In the genomic region with DNA sequence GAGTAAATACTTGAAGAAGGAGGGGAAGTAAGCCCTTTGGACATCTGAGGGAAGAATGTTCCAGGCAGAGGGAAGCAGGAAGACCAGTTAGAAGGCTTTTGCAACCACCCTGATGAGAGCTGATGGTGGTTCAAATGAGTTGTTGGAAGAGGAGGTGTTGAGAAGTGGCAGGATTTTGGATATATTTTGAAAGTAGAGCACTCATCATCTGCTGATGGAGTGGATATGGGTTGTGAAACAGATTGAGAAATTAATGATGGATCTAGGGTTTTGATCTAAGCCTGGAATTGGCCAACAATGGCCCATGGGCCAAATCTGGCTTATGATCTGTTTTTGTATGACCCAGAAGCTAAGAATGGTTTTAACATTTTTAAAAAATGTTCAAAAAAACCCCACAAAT, we compare ENCODE assay signal across 16 cellular contexts.
DNase-seq lines count a peak whose midpoint lies in the region; ATAC-seq and TF ChIP-seq lines count a peak whose summit lies in the region.
"Had no signal": no experiment of that assay in that cellular context is flagged by ENCODE, and none has a peak within 500 bp of the region (broad histone marks: within the 10 kb centered on the region; RNA-seq: fewer than 3 reads in every experiment).

No MANE protein-coding gene starts in this region.

- H3K79me2 ChIP-seq in trophoblast cell (ENCODE audit: control insufficient read depth, insufficient read depth, low read length, poor library complexity): no peaks in the 10 kb centered on the region

- H3K27me3 ChIP-seq in adipocyte (replicated peaks; ENCODE audit: control insufficient read depth, insufficient read depth, low read length) (no peaks in the 10 kb centered on the region), trophoblast cell (ENCODE audit: insufficient read depth, low read length) (no peaks in the 10 kb centered on the region), right atrium auricular region (no peaks in the 10 kb centered on the region)
- H3K27me3 ChIP-seq: SJSA1 had no signal

- H3K4me2 ChIP-seq in trophoblast cell (ENCODE audit: low read length): no peak overlapping the region

- no peak overlapping the region for H4K91ac ChIP-seq in trophoblast cell (ENCODE audit: low read depth, low read length)

- H4K12ac ChIP-seq in trophoblast cell (ENCODE audit: low read depth, low read length): no peak overlapping the region

- no peak overlapping the region for H2BK12ac ChIP-seq in trophoblast cell (ENCODE audit: low read length)

- no peak overlapping the region for H3K23ac ChIP-seq in trophoblast cell (ENCODE audit: low read length)

- H3K9me3 ChIP-seq in adipocyte (ENCODE audit: control insufficient read depth, low read length) (no peaks in the 10 kb centered on the region), trophoblast cell (ENCODE audit: insufficient read depth, low read depth, low read length) (no peaks in the 10 kb centered on the region), right atrium auricular region (no peaks in the 10 kb centered on the region)
- H3K9me3 ChIP-seq: SJSA1 had no signal

- no peak overlapping the region for H2BK5ac ChIP-seq in trophoblast cell (ENCODE audit: low read depth, low read length, poor library complexity)

- H2AK5ac ChIP-seq in trophoblast cell (ENCODE audit: low read length): no peak overlapping the region

- H4K8ac ChIP-seq in trophoblast cell (ENCODE audit: low read depth, low read length): no peak overlapping the region

- no peak overlapping the region for H3K4me3 ChIP-seq in AG10803 (ENCODE audit: low read length)
- no peak overlapping the region for H3K4me3 ChIP-seq in adipocyte (ENCODE audit: low read length)
- H3K4me3 ChIP-seq in foreskin fibroblast (ENCODE audit: low read depth in 1 of 2, low read length in 2 of 2): no peak overlapping the region
- no peak overlapping the region for H3K4me3 ChIP-seq in trophoblast cell (ENCODE audit: low read depth, low read length)
- H3K4me3 ChIP-seq in right atrium auricular region: no peak overlapping the region
- H3K4me3 ChIP-seq: SJSA1 had no signal

- H3K4me1 ChIP-seq in adipocyte (ENCODE audit: control insufficient read depth, insufficient read depth, low read length): peaks cover 37% of the 10 kb centered on the region
- no peaks in the 10 kb centered on the region for H3K4me1 ChIP-seq in trophoblast cell (ENCODE audit: control insufficient read depth in 1 of 2, insufficient read depth in 2 of 2, low read length in 2 of 2)
- H3K4me1 ChIP-seq in right atrium auricular region: no peaks in the 10 kb centered on the region
- H3K4me1 ChIP-seq: SJSA1 had no signal

- no peak overlapping the region for H3K27ac ChIP-seq in trophoblast cell (ENCODE audit: low read depth, low read length)
- H3K27ac ChIP-seq in right atrium auricular region: no peak overlapping the region
- H3K27ac ChIP-seq: SJSA1 had no signal

- TF ChIP-seq CTCF in AG10803 (conservative IDR thresholded peaks at IDR 0.05; ENCODE audit: low read length): no peak
- no peak for TF ChIP-seq CTCF in foreskin fibroblast (IDR thresholded peaks at IDR 0.05; ENCODE audit: low read depth, low read length)
- TF ChIP-seq CTCF in right atrium auricular region (IDR thresholded peaks at IDR 0.05): no peak

- H3K36me3 ChIP-seq in adipocyte (ENCODE audit: control insufficient read depth, insufficient read depth, low read length, severe bottlenecking): no peaks in the 10 kb centered on the region
- no peaks in the 10 kb centered on the region for H3K36me3 ChIP-seq in trophoblast cell (ENCODE audit: control insufficient read depth in 1 of 2, insufficient read depth in 2 of 2, low read length in 2 of 2)
- H3K36me3 ChIP-seq in right atrium auricular region: no peaks in the 10 kb centered on the region
- H3K36me3 ChIP-seq: SJSA1 had no signal

- peak; percentile 87 for DNase-seq in AG10803 (ENCODE audit: low read depth)
- DNase-seq in adipocyte (ENCODE audit: low read depth): peak; percentile 33
- peak; percentile 37 to 48 for DNase-seq in foreskin fibroblast
- DNase-seq in trophoblast cell: peak; percentile 52 to 80
- no peak for DNase-seq in stimulated activated naive CD4-positive, alpha-beta T cell (lab: John Stamatoyannopoulos, UW)
- DNase-seq in right atrium auricular region (ENCODE audit: low spot score): no peak
- DNase-seq: DMS79, IMR-90, NCI-H1694, NCI-H2081 treated with DMSO at 0.1 percent for 48 hours, NCI-H446, NCI-H526 treated with DMSO at 0.1 percent for 48 hours, OCI-M1 had no signal

- no peak overlapping the region for H3K14ac ChIP-seq in trophoblast cell (ENCODE audit: low read length)

- no peak for ATAC-seq in HG02759 (IDR thresholded peaks at IDR 0.05; ENCODE audit: unreplicated experiment)
- ATAC-seq in HG03135 (IDR thresholded peaks at IDR 0.05; ENCODE audit: unreplicated experiment): no peak

- H3K4ac ChIP-seq in trophoblast cell (ENCODE audit: low read depth, low read length): no peak overlapping the region

- H2BK120ac ChIP-seq in trophoblast cell (ENCODE audit: insufficient read depth, low read length, poor library complexity): no peak overlapping the region

- H2AFZ ChIP-seq in trophoblast cell (ENCODE audit: insufficient read depth, low read length, poor library complexity): no peak overlapping the region

- H3K18ac ChIP-seq in trophoblast cell (ENCODE audit: low read length): no peak overlapping the region

- H3K79me1 ChIP-seq in trophoblast cell (ENCODE audit: low read length): no peaks in the 10 kb centered on the region

- H3K9ac ChIP-seq in adipocyte (ENCODE audit: low read length) (no peak overlapping the region), trophoblast cell (ENCODE audit: low read length) (no peak overlapping the region)

Comparison
In these comparisons a context has a peak if more than half of its experiments do, and no peak if none do; other contexts are left out.
1. DNase-seq: peak in AG10803 (single experiment), adipocyte (single experiment), foreskin fibroblast (2 of 2) and trophoblast cell (2 of 2); none in stimulated activated naive CD4-positive, alpha-beta T cell (0 of 6) and right atrium auricular region (single experiment).